ENCODE assay signal across 1 cellular context in the genomic region with DNA sequence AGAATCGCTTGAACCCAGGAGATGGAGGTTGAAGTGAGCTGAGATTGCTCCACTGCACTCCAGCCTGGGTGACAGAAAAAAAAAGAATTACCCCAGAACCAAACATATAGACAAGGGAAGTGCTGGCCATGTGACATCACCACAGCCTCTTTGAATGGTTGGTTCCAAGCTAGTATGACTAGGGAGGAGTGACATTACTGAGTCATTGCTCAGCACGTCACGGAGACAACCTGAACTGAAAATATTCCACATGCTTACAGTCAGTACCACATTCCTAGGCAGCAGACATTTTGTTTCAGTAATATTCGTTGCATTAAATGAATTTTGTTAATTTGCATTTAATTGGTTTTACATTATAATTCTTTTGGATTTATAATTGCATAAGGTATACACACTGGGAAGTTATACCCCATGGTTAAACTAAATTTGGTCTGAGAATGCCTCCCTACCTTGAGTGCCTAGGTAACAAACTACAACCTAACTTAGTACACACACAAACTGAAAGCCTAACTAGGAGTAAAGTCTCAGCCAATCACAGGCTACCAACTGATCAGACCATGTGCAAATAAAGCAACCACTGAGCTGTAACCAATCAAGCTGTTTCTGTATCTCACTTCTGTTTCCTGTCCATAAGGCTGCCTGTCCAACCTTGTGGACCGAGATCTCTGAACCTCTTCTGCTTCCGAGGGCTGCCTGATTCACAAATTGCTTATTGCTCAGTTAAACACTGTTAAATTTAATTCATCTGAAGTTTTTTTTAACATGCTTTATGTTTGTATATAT.
TF ChIP-seq lines count a peak whose summit lies in the region.

No MANE protein-coding gene starts in this region.

TF ChIP-seq in HCT116, 20 proteins besides CTCF, POLR2A, EP300 and RAD21 (continued from another document):
- TF ChIP-seq, protein P1, sequence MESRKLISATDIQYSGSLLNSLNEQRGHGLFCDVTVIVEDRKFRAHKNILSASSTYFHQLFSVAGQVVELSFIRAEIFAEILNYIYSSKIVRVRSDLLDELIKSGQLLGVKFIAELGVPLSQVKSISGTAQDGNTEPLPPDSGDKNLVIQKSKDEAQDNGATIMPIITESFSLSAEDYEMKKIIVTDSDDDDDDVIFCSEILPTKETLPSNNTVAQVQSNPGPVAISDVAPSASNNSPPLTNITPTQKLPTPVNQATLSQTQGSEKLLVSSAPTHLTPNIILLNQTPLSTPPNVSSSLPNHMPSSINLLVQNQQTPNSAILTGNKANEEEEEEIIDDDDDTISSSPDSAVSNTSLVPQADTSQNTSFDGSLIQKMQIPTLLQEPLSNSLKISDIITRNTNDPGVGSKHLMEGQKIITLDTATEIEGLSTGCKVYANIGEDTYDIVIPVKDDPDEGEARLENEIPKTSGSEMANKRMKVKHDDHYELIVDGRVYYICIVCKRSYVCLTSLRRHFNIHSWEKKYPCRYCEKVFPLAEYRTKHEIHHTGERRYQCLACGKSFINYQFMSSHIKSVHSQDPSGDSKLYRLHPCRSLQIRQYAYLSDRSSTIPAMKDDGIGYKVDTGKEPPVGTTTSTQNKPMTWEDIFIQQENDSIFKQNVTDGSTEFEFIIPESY (IDR thresholded peaks at IDR 0.05; ENCODE audit: extremely low read depth, insufficient replicate concordance, low read length) = no peak
- TF ChIP-seq ZNF274 (IDR thresholded peaks at IDR 0.05; ENCODE audit: low read depth, low read length) (no peak), EGR1 (IDR thresholded peaks at IDR 0.05; ENCODE audit: low read depth) (no peak)
- TF ChIP-seq, protein P2, sequence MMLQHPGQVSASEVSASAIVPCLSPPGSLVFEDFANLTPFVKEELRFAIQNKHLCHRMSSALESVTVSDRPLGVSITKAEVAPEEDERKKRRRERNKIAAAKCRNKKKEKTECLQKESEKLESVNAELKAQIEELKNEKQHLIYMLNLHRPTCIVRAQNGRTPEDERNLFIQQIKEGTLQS (IDR thresholded peaks at IDR 0.05) = no peak
